ENCODE assay signal across 17 cellular contexts in genomic region chr2:215380699-215381098, GRCh38. TPM values are rescaled to one million over a fixed set of nuclear protein-coding genes. Genes with fewer than 3 reads are reported as not detected.
DNase-seq lines count a peak whose midpoint lies in the region; ATAC-seq, FAIRE-seq and TF ChIP-seq lines count a peak whose summit lies in the region.
"Had no signal": no experiment of that assay in that cellular context is flagged by ENCODE, and none has a peak within 500 bp of the region (broad histone marks: within the 10 kb centered on the region; RNA-seq: fewer than 3 reads in every experiment).

No MANE protein-coding gene starts in this region.

- BruUV-seq in A673 (replicated peaks; lab: Mats Ljungman, UMichigan) (no TSS peak), OCI-LY7 (replicated peaks; lab: Mats Ljungman, UMichigan) (no TSS peak)

- H3K9me3 ChIP-seq in A673 (ENCODE audit: low read depth, low read length, poor library complexity, severe bottlenecking), result no peaks in the 10 kb centered on the region
- no peaks in the 10 kb centered on the region for H3K9me3 ChIP-seq in astrocyte (ENCODE audit: insufficient read depth, low read depth, low read length)
- H3K9me3 ChIP-seq in right lobe of liver, result no peaks in the 10 kb centered on the region
- H3K9me3 ChIP-seq in osteoblast (ENCODE audit: low read depth, low read length), result no peaks in the 10 kb centered on the region
- H3K9me3 ChIP-seq in OCI-LY7 (ENCODE audit: low read length), result no peaks in the 10 kb centered on the region

- H3K27ac ChIP-seq in A673 (ENCODE audit: low read depth, low read length, poor library complexity, severe bottlenecking) (peak overlapping the region; percentile 17), astrocyte (ENCODE audit: low read depth, low read length) (no peak overlapping the region), right lobe of liver (no peak overlapping the region), osteoblast (ENCODE audit: low read depth, low read length) (peak overlapping the region; percentile 13), OCI-LY7 (ENCODE audit: low read depth, low read length, poor library complexity, severe bottlenecking) (no peak overlapping the region)
- H3K27ac ChIP-seq: 22Rv1; BLaER1 treated with 17β-estradiol and CSF1 and Interleukin-3, amounts not matched to agents 10 nM and 100 nM had no signal

- H3K9ac ChIP-seq in astrocyte (ENCODE audit: low read length), result no peak overlapping the region
- H3K9ac ChIP-seq: BLaER1 treated with 17β-estradiol and CSF1 and Interleukin-3, amounts not matched to agents 10 nM and 100 nM had no signal

- H3K9me2 ChIP-seq in OCI-LY7 (ENCODE audit: insufficient read depth, low read length), result no peaks in the 10 kb centered on the region

- peak overlapping the region; percentile 3 for H3K4me2 ChIP-seq in astrocyte (ENCODE audit: low read length)
- no peak overlapping the region for H3K4me2 ChIP-seq in osteoblast (ENCODE audit: insufficient read depth, low read length)
- no peak overlapping the region for H3K4me2 ChIP-seq in OCI-LY7 (ENCODE audit: low read length)
- H3K4me2 ChIP-seq: BLaER1 treated with 17β-estradiol and CSF1 and Interleukin-3, amounts not matched to agents 10 nM and 100 nM had no signal

- H3K4me1 ChIP-seq in A673 (ENCODE audit: insufficient read depth, low read length, poor library complexity, severe bottlenecking) (no peaks in the 10 kb centered on the region), astrocyte (ENCODE audit: insufficient read depth, low read length) (peaks cover 13% of the 10 kb centered on the region), right lobe of liver (no peaks in the 10 kb centered on the region), osteoblast (ENCODE audit: insufficient read depth, low read length) (peaks cover 25% of the 10 kb centered on the region), OCI-LY7 (ENCODE audit: insufficient read depth, low read length, poor library complexity, severe bottlenecking) (no peaks in the 10 kb centered on the region)
- H3K4me1 ChIP-seq: BLaER1 treated with 17β-estradiol and CSF1 and Interleukin-3, amounts not matched to agents 10 nM and 100 nM had no signal

- no peak for TF ChIP-seq POLR2A in right lobe of liver (IDR thresholded peaks at IDR 0.05)

- POLR2A ChIA-PET in A673 (lab: Charles Lee; ENCODE audit: low non-redundant PET) (interaction anchor here (0.6 to 0.9 kb wide), 2 partner anchors 9 to 183 kb away, joined by 3 to 5 read pairs; no protein-coding TSS in a partner anchor), OCI-LY7 (lab: Charles Lee) (interaction anchor here (0.8 to 1.0 kb wide), 2 partner anchors 10 to 298 kb away, joined by 3 read pairs; no protein-coding TSS in a partner anchor)

- H3K4me1 Mint-ChIP-seq in astrocyte (ENCODE audit: low read depth, unreplicated experiment), result peaks cover 51% of the 10 kb centered on the region
- H3K4me1 Mint-ChIP-seq: CD4-positive, CD25-positive, alpha-beta regulatory T cell; H9 had no signal

- no peak overlapping the region for H3K4me3 Mint-ChIP-seq in astrocyte (ENCODE audit: unreplicated experiment)
- H3K4me3 Mint-ChIP-seq: CD4-positive, CD25-positive, alpha-beta regulatory T cell; H9 had no signal

- no peaks in the 10 kb centered on the region for H3K27me3 Mint-ChIP-seq in astrocyte (ENCODE audit: low read depth, unreplicated experiment)
- H3K27me3 Mint-ChIP-seq: CD4-positive, CD25-positive, alpha-beta regulatory T cell had no signal

- peak overlapping the region; percentile 66 for H3K27ac Mint-ChIP-seq in astrocyte (ENCODE audit: unreplicated experiment)
- H3K27ac Mint-ChIP-seq: H9 had no signal

- H3K27me3 ChIP-seq in A673 (replicated peaks; ENCODE audit: insufficient read depth, low read depth, low read length, poor library complexity) (no peaks in the 10 kb centered on the region), astrocyte (ENCODE audit: insufficient read depth, low read length) (no peaks in the 10 kb centered on the region), right lobe of liver (no peaks in the 10 kb centered on the region), osteoblast (ENCODE audit: insufficient read depth, low read length) (no peaks in the 10 kb centered on the region)
- H3K27me3 ChIP-seq: BLaER1 treated with 17β-estradiol and CSF1 and Interleukin-3, amounts not matched to agents 10 nM and 100 nM had no signal

- H3K79me2 ChIP-seq in astrocyte (ENCODE audit: insufficient read depth, low read length), result peaks cover 24% of the 10 kb centered on the region
- peaks cover 6% of the 10 kb centered on the region for H3K79me2 ChIP-seq in osteoblast (ENCODE audit: insufficient read depth, low read length)
- no peaks in the 10 kb centered on the region for H3K79me2 ChIP-seq in OCI-LY7 (ENCODE audit: insufficient read depth, low read depth, low read length)

- intact Hi-C loops in A673 (cut with micrococcal nuclease; ENCODE audit: unreplicated experiment) (loop anchor here (5.0 kb wide), 1 partner anchor 42 kb away; no protein-coding TSS in a partner anchor), right lobe of liver (cut with DNase I) (no loop called here), OCI-LY7 (cut with micrococcal nuclease; ENCODE audit: unreplicated experiment) (no loop called here)

- WGBS in right lobe of liver (ENCODE audit: insufficient coverage, low coverage, low lambda C conversion rate, missing lambda C conversion rate), result 86% methylated on average over 7 of the region's 7 CpGs

- no peaks in the 10 kb centered on the region for H3K9me3 Mint-ChIP-seq in astrocyte (ENCODE audit: unreplicated experiment)
- H3K9me3 Mint-ChIP-seq: H9 had no signal

- H3K4me3 ChIP-seq in A673 (ENCODE audit: low read depth, low read length, poor library complexity, severe bottlenecking) (no peak overlapping the region), astrocyte (ENCODE audit: insufficient read depth, low read depth, low read length) (no peak overlapping the region), right lobe of liver (no peak overlapping the region), osteoblast (ENCODE audit: insufficient read depth, low read length) (no peak overlapping the region), OCI-LY7 (ENCODE audit: low read depth, low read length, poor library complexity, severe bottlenecking) (no peak overlapping the region)
- H3K4me3 ChIP-seq: BLaER1 treated with 17β-estradiol and CSF1 and Interleukin-3, amounts not matched to agents 10 nM and 100 nM had no signal

- peak in 3 of 4 donors; percentile 5 to 30 (median 19) for ATAC-seq in right lobe of liver

- peaks cover 98% of the 10 kb centered on the region for H3K36me3 ChIP-seq in A673 (ENCODE audit: insufficient read depth, low read length, poor library complexity, severe bottlenecking)
- H3K36me3 ChIP-seq in astrocyte (ENCODE audit: insufficient read depth, low read length), result peaks cover 96% of the 10 kb centered on the region
- peaks cover 22 to 100% (median 58%) of the 10 kb centered on the region in 4 donors for H3K36me3 ChIP-seq in right lobe of liver
- H3K36me3 ChIP-seq in osteoblast (ENCODE audit: insufficient read depth, low read length), result peaks cover 97% of the 10 kb centered on the region
- H3K36me3 ChIP-seq in OCI-LY7 (ENCODE audit: insufficient read depth, low read length), result no peaks in the 10 kb centered on the region; the same call in 1 of the 2 replicates

- H2AFZ ChIP-seq in astrocyte (ENCODE audit: low read depth, low read length), result no peak overlapping the region
- no peak overlapping the region for H2AFZ ChIP-seq in osteoblast (ENCODE audit: low read length)
- no peak overlapping the region for H2AFZ ChIP-seq in OCI-LY7 (ENCODE audit: low read length)

- TF ChIP-seq CTCF in A673 (conservative IDR thresholded peaks at IDR 0.05; ENCODE audit: low read depth, low read length), result no peak
- TF ChIP-seq CTCF in astrocyte (IDR thresholded peaks at IDR 0.05; ENCODE audit: insufficient read depth, low read depth, low read length), result no peak
- TF ChIP-seq CTCF in right lobe of liver (IDR thresholded peaks at IDR 0.05), result no peak
- TF ChIP-seq CTCF in osteoblast (IDR thresholded peaks at IDR 0.05; ENCODE audit: extremely low read depth, low read depth, low read length), result no peak
- TF ChIP-seq CTCF in OCI-LY7 (conservative IDR thresholded peaks at IDR 0.05; ENCODE audit: low read length), result no peak

- no peak for DNase-seq in A673 (ENCODE audit: low spot score)
- no peak for DNase-seq in astrocyte (ENCODE audit: low read depth)
- no peak for DNase-seq in right lobe of liver
- no peak for DNase-seq in osteoblast (ENCODE audit: insufficient read length, low spot score, missing footprints)
- DNase-seq in NCI-H2196 treated with DMSO at 0.1 percent for 48 hours (lab: John Stamatoyannopoulos, UW; ENCODE audit: unreplicated experiment), result no peak
- no peak for DNase-seq in EL
- DNase-seq in OCI-LY7 (ENCODE audit: low spot score), result no peak
- no peak for DNase-seq in effector CD4-positive, alpha-beta T cell
- DNase-seq: CD4-positive, CD25-positive, alpha-beta regulatory T cell; DMS79 treated with DMSO at 0.1 percent for 48 hours; GDM1; GOT3; H9 had no signal

- no peak for FAIRE-seq in astrocyte (lab: Jason Lieb, UNC)
- FAIRE-seq: GM12892, HTR-8/SVneo had no signal

- H3K36me3 Mint-ChIP-seq in astrocyte (ENCODE audit: low read depth, unreplicated experiment), result peaks cover 28% of the 10 kb centered on the region

- CTCF ChIA-PET in A673 (lab: Charles Lee), result interaction anchor here (1.1 kb wide), 1 partner anchor 551 kb away, joined by 3 read pairs; no protein-coding TSS in a partner anchor
- CTCF ChIA-PET in OCI-LY7 (lab: Charles Lee; ENCODE audit: unreplicated experiment), result no interaction called here

- peaks cover 95% of the 10 kb centered on the region for H4K20me1 ChIP-seq in astrocyte (ENCODE audit: insufficient read depth, low read length)
- peaks cover 60% of the 10 kb centered on the region for H4K20me1 ChIP-seq in osteoblast (ENCODE audit: insufficient read depth, low read length)
- no peaks in the 10 kb centered on the region; the same call in 1 of the 2 replicates for H4K20me1 ChIP-seq in OCI-LY7 (ENCODE audit: insufficient read depth, low read length)

RNA-seq across cellular contexts. Expression of gene FN1, which starts 55.2 kb away (rescaled TPM):
- 1,570 and 2,058 TPM in 2 replicates for total RNA-seq in A673 (2021)
- 17,010 and 22,524 TPM in 2 replicates for total RNA-seq in astrocyte
- 1,000 to 10,000 TPM in 5 of 6 experiments, 100 to 1,000 TPM in 1; 938 to 2,279 (median 1,324) TPM for total RNA-seq in right lobe of liver
- 18,025 and 18,800 TPM in 2 replicates for total RNA-seq in osteoblast
- 0.03 TPM in 1 of 2 replicates, not detected in the other for total RNA-seq in OCI-LY7 (2014; rRNA removed; shearing (Covaris generic))
- 1.2 and 1.3 TPM in 2 replicates for total RNA-seq in OCI-LY7 (2022)

Comparison
In these comparisons a context has a peak if more than half of its experiments do, and no peak if none do; other contexts are left out.
1. H3K27ac ChIP-seq: peak in A673 (single experiment) and osteoblast (single experiment); none in astrocyte (single experiment), right lobe of liver (0 of 3) and OCI-LY7 (single experiment).
2. RNA of gene FN1, which starts 55.2 kb away (total RNA-seq): 18,025 to 18,800 TPM in osteoblast, 17,010 to 22,524 TPM in astrocyte, 938 to 2,279 TPM in right lobe of liver and 1,570 to 2,058 TPM in A673; 0.03 to 1.3 TPM in OCI-LY7; every median in the first group is over 100 times any median in the second.